In the genomic region with DNA sequence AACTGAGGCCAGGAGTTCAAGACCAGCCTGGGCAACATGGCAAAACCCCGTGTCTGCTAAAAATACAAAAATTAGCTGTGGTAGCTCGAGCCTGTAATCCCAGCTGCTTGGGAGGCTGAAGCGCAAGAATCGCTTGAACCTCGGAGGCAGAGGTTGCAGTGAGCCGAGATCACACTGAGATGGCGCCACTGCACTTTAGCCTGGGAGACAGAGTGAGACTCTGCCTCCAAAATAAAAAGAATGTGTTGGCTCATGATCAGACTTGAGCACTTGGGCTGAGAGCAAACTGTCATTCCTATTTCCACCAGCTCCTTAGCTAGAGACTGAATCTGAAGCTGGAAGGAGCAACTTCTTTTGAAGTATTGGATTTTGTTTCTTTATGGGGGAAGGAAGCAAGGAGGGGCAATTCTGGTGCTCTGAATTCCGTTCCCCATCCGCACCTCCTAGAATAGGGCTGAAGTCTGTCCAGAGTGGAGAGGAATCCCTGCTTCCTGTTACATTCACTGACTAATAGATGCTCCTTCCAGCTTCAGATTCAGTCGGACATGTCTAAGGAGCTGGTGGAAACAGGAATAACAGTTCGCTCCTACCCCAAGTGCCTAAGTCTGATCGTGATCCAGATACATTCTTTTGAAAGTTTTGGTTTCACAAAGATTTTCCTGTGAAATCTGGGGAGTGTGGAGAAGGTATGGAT, we compare ENCODE assay signal across 8 cellular contexts. TPM values are rescaled to one million over a fixed set of nuclear protein-coding genes. Genes with fewer than 3 reads are reported as not detected.
DNase-seq lines count a peak whose midpoint lies in the region; TF ChIP-seq lines count a peak whose summit lies in the region.

No MANE protein-coding gene starts in this region.

- no peaks in the 10 kb centered on the region for H3K9me3 Mint-ChIP-seq in nephron

- H2AFZ ChIP-seq in ACC112 (ENCODE audit: low read length, unreplicated experiment): no peak overlapping the region

- H3K79me2 ChIP-seq in ACC112 (ENCODE audit: control insufficient read depth, insufficient read depth, low read length, unreplicated experiment): peaks cover 35% of the 10 kb centered on the region

- no peaks in the 10 kb centered on the region for H3K27me3 Mint-ChIP-seq in nephron (ENCODE audit: low read depth)

- no peaks in the 10 kb centered on the region for H3K9me3 ChIP-seq in SJSA1 (replicated peaks)

- H3K4me1 Mint-ChIP-seq in nephron: peaks cover 14% of the 10 kb centered on the region

- no peaks in the 10 kb centered on the region for H3K27me3 ChIP-seq in ACC112 (ENCODE audit: insufficient read depth, low read length)
- no peaks in the 10 kb centered on the region for H3K27me3 ChIP-seq in SJSA1 (replicated peaks)

- TF ChIP-seq CTCF in nephron (IDR thresholded peaks at IDR 0.05; ENCODE audit: unreplicated experiment in 3 of 3): peak; percentile 37 to 51 (median 47)

- peak overlapping the region; percentile 54 to 85 (median 68) for H3K4me3 Mint-ChIP-seq in nephron

- H3K4me1 ChIP-seq in ACC112 (ENCODE audit: control insufficient read depth, insufficient read depth, low read length, unreplicated experiment): peaks cover 30% of the 10 kb centered on the region
- peaks cover 9% of the 10 kb centered on the region for H3K4me1 ChIP-seq in SJSA1 (replicated peaks)

- 0 out of 2 replicates have a peak, but pooled peaks cover 7% of the 10 kb centered on the region for H3K36me3 ChIP-seq in ACC112 (ENCODE audit: insufficient read depth, low read length)
- H3K36me3 ChIP-seq in SJSA1: peaks cover 46% of the 10 kb centered on the region

- DNase-seq in GF-D8 (lab: John Stamatoyannopoulos, UW) (peak; percentile 19), SJSA1 (ENCODE audit: low read depth in 1 of 2, low spot score in 2 of 2) (peak; percentile 24 to 25), ecto neural progenitor cell (ENCODE audit: low spot score) (peak; percentile 72), kidney glomerular epithelial cell (lab: John Stamatoyannopoulos, UW) (no peak), occipital lobe (lab: John Stamatoyannopoulos, UW) (no peak), putamen (ENCODE audit: low spot score) (no peak)

- peaks cover 13% of the 10 kb centered on the region for H3K36me3 Mint-ChIP-seq in nephron (ENCODE audit: low read depth)

- no peak overlapping the region for H3K4me3 ChIP-seq in ACC112 (ENCODE audit: low read depth, low read length)
- no peak overlapping the region for H3K4me3 ChIP-seq in SJSA1

- peak overlapping the region in 2 of 3 experiments; percentile 39 to 68 for H3K27ac Mint-ChIP-seq in nephron

- H3K27ac ChIP-seq in ACC112 (ENCODE audit: low read depth, low read length) (peak overlapping the region; percentile 52), SJSA1 (no peak overlapping the region)

RNA-seq across cellular contexts. Expression of a gene that starts 3.8 kb away (rescaled TPM):
- 23.1 and 27.7 TPM in 2 replicates for total RNA-seq in SJSA1 (2014; rRNA removed; shearing (Covaris generic))
- total RNA-seq in occipital lobe: 14.0 TPM

RNA-seq across cellular contexts. Expression of a gene that starts 16.1 kb away (rescaled TPM):
- 26.1 and 34.1 TPM in 2 replicates for total RNA-seq in SJSA1 (2014; rRNA removed; shearing (Covaris generic))
- 27.5 TPM for total RNA-seq in occipital lobe

RNA-seq across cellular contexts. Expression of a gene that starts 17.0 kb away (rescaled TPM):
- 8.8 and 11.1 TPM in 2 replicates for total RNA-seq in SJSA1 (2014; rRNA removed; shearing (Covaris generic))
- total RNA-seq in occipital lobe: 27.0 TPM

Comparison
In these comparisons a context has a peak if more than half of its experiments do, and no peak if none do; other contexts are left out.
1. DNase-seq: peak in GF-D8 (single experiment), SJSA1 (2 of 2) and ecto neural progenitor cell (single experiment); none in kidney glomerular epithelial cell (single experiment), occipital lobe (single experiment) and putamen (single experiment).